ENCODE assay signal across 28 cellular contexts in genomic region chr7:116618729-116619128, GRCh38. TPM values are rescaled to one million over a fixed set of nuclear protein-coding genes. Genes with fewer than 3 reads are reported as not detected.
"Had no signal": no experiment of that assay in that cellular context is flagged by ENCODE, and none has a peak within 500 bp of the region (broad histone marks: within the 10 kb centered on the region; RNA-seq: fewer than 3 reads in every experiment).

No MANE protein-coding gene starts in this region.

- H3K4me1 ChIP-seq: parathyroid adenoma, psoas muscle, spleen, vagina had no signal

- H3K27me3 ChIP-seq: ovary, stomach, thyroid gland, upper lobe of left lung, vagina had no signal

- H3K79me2 ChIP-seq: parathyroid adenoma had no signal

- H3K9me3 ChIP-seq: psoas muscle, thoracic aorta, thyroid gland, vagina had no signal

- FAIRE-seq: urothelium cell line had no signal

- ATAC-seq: naive thymus-derived CD8-positive, alpha-beta T cell; natural killer cell treated with Interleukin-12 subunit alpha and Interleukin-12 subunit beta and Interleukin-15 and Interleukin-18, amount 100 ng/mL, for 72 hours; psoas muscle; right cardiac atrium; sciatic nerve; stimulated activated naive B cell treated with anti-CD40 and anti-IgM and Interleukin-4, amounts not matched to agents 10 μg/mL and 1 μg/mL and 100 μg/mL, for 72 hours had no signal

- DNase-seq: naive thymus-derived CD8-positive, alpha-beta T cell; nephron progenitor cell; occipital lobe; ovary; posterior cingulate gyrus; psoas muscle; right cardiac atrium; spleen; stimulated activated CD4-positive, alpha-beta T cell treated with anti-CD3 and anti-CD28 coated beads, Interleukin-12 subunit alpha, Interleukin-12 subunit beta, amount 100 ng/mL, for 4 hours; stimulated activated CD4-positive, alpha-beta T cell treated with anti-CD3 and anti-CD28 coated beads, Interleukin-1b, Interleukin-23, amount 100 ng/mL, for 48 hours; stimulated activated CD4-positive, alpha-beta T cell treated with anti-CD3 and anti-CD28 coated beads, Interleukin-4, amount 100 ng/mL, for 1 hour; stimulated activated CD4-positive, alpha-beta T cell treated with anti-CD3 and anti-CD28 coated beads, Interleukin-4, amount 100 ng/mL, for 4 hours; stimulated activated CD8-positive, alpha-beta memory T cell treated with anti-CD3 and anti-CD28 coated beads, Interleukin-4, amount 100 ng/mL, for 48 hours; stimulated activated naive B cell treated with anti-CD40 and anti-IgM and Interleukin-4, amounts not matched to agents 10 μg/mL and 1 μg/mL and 100 μg/mL, for 72 hours; stimulated activated naive CD4-positive, alpha-beta T cell treated with Interleukin-2 at 50 U/mL for 16 hours; stomach; thyroid gland; trophoblast cell; upper lobe of left lung had no signal

- H3K9ac ChIP-seq: parathyroid adenoma had no signal

- H3K4me2 ChIP-seq: smooth muscle cell had no signal

- H3K27ac ChIP-seq: ovary, parathyroid adenoma, psoas muscle, skin epidermis, spleen, stomach, thoracic aorta, thyroid gland, tibial nerve, upper lobe of left lung, vagina had no signal

- H3K36me3 ChIP-seq: ovary, spleen, stomach, thoracic aorta, thyroid gland, tibial nerve, upper lobe of left lung, vagina had no signal

- H3K4me3 ChIP-seq: ovary, psoas muscle, skin epidermis, smooth muscle cell, spleen, stomach, thoracic aorta, thyroid gland, tibial nerve, upper lobe of left lung, vagina had no signal

- H2AFZ ChIP-seq: parathyroid adenoma had no signal

RNA-seq across cellular contexts. Expression of gene MET, which starts 53.3 kb away (rescaled TPM):
- total RNA-seq: naive thymus-derived CD8-positive, alpha-beta T cell had no signal
- polyA plus RNA-seq: naive thymus-derived CD8-positive, alpha-beta T cell had no signal
